38 cellular contexts compared by ENCODE assay signal in genomic region chr6:87938287-87938686, GRCh38.
"Had no signal": no experiment of that assay in that cellular context is flagged by ENCODE, and none has a peak within 500 bp of the region (broad histone marks: within the 10 kb centered on the region; RNA-seq: fewer than 3 reads in every experiment).

No MANE protein-coding gene starts in this region.

- H3K9me3 ChIP-seq: ascending aorta had no signal

- H3K9me3 Mint-ChIP-seq: activated CD4-positive, alpha-beta memory T cell treated with anti-CD3 and anti-CD28 coated beads for 36 hours; activated CD4-positive, alpha-beta T cell treated with anti-CD3 and anti-CD28 coated beads, Interleukin-2, amount 10 ng/mL, durations not matched to agents 24 days and 14 days; activated CD8-positive, alpha-beta T cell treated with anti-CD3 and anti-CD28 coated beads for 36 hours; activated naive CD4-positive, alpha-beta T cell treated with anti-CD3 and anti-CD28 coated beads, Interleukin-2, amount 10 ng/mL, durations not matched to agents 7 days and 5 days; activated naive CD4-positive, alpha-beta T cell treated with anti-CD3 and anti-CD28 coated beads, Interleukin-2, amount 50 U/mL, for 24 hours; activated naive CD8-positive, alpha-beta T cell treated with anti-CD3 and anti-CD28 coated beads, Interleukin-2, amount 10 ng/mL, durations not matched to agents 7 days and 5 days; activated naive CD8-positive, alpha-beta T cell treated with anti-CD3 and anti-CD28 coated beads, Interleukin-2, amount 50 U/mL, for 24 hours; activated T-cell treated with anti-CD3 and anti-CD28 coated beads, Interleukin-2, amount 50 U/mL, for 4 hours; activated T-cell treated with anti-CD3 and anti-CD28 coated beads, Interleukin-2, amount 50 U/mL, for 72 hours; activated T-helper 1 cell treated with anti-CD3 and anti-CD28 coated beads, Interleukin-12 subunit alpha, Interleukin-12 subunit beta, Interleukin-2, Interleukin-4 antibody, amounts not matched to agents 30 ng/mL and 10 ng/mL and 1 ng/mL, durations not matched to agents 14 hours and 24 hours and 36 hours; activated T-helper 17 cell treated with anti-CD3 and anti-CD28 coated beads, Interleukin-2, amount 50 U/mL, for 72 hours; central memory CD8-positive, alpha-beta T cell; T-helper 1 cell treated with Interleukin-12 subunit alpha and Interleukin-12 subunit beta and Interleukin-4 antibody, amounts not matched to agents 30 μg/mL and 1 μg/mL, for 36 hours; T-helper 2 cell treated with Interferon-gamma antibody and Interleukin-4, amounts not matched to agents 5 μg/mL and 100 μg/mL, for 36 hours had no signal

- FAIRE-seq: bronchial epithelial cell, TTC549 had no signal

- H3K36me3 ChIP-seq: ascending aorta, cardiac muscle cell had no signal

- H3K27ac Mint-ChIP-seq: activated CD4-positive, alpha-beta memory T cell treated with anti-CD3 and anti-CD28 coated beads for 36 hours; activated CD4-positive, alpha-beta T cell treated with anti-CD3 and anti-CD28 coated beads, Interleukin-2, amount 10 ng/mL, durations not matched to agents 24 days and 14 days; activated CD8-positive, alpha-beta T cell treated with anti-CD3 and anti-CD28 coated beads for 36 hours; activated naive CD4-positive, alpha-beta T cell treated with anti-CD3 and anti-CD28 coated beads, Interleukin-2, amount 10 ng/mL, durations not matched to agents 7 days and 5 days; activated naive CD4-positive, alpha-beta T cell treated with anti-CD3 and anti-CD28 coated beads, Interleukin-2, amount 50 U/mL, for 24 hours; activated naive CD8-positive, alpha-beta T cell; activated naive CD8-positive, alpha-beta T cell treated with anti-CD3 and anti-CD28 coated beads, Interleukin-2, amount 10 ng/mL, durations not matched to agents 7 days and 5 days; activated naive CD8-positive, alpha-beta T cell treated with anti-CD3 and anti-CD28 coated beads, Interleukin-2, amount 50 U/mL, for 24 hours; activated T-cell treated with anti-CD3 and anti-CD28 coated beads, Interleukin-2, amount 50 U/mL, for 72 hours; activated T-helper 1 cell treated with anti-CD3 and anti-CD28 coated beads, Interleukin-12 subunit alpha, Interleukin-12 subunit beta, Interleukin-2, Interleukin-4 antibody, amounts not matched to agents 30 ng/mL and 10 ng/mL and 1 ng/mL, durations not matched to agents 14 hours and 24 hours and 36 hours; activated T-helper 17 cell treated with anti-CD3 and anti-CD28 coated beads, Interleukin-2, amount 50 U/mL, for 72 hours; brain; T-helper 1 cell treated with Interleukin-12 subunit alpha and Interleukin-12 subunit beta and Interleukin-4 antibody, amounts not matched to agents 30 μg/mL and 1 μg/mL, for 36 hours; T-helper 2 cell treated with Interferon-gamma antibody and Interleukin-4, amounts not matched to agents 5 μg/mL and 100 μg/mL, for 36 hours had no signal

- H3K4me3 ChIP-seq: ascending aorta, cardiac muscle cell had no signal

- H3K27ac ChIP-seq: ascending aorta, cardiac muscle cell, VCaP had no signal

- H3K27me3 ChIP-seq: ascending aorta, cardiac muscle cell had no signal

- ATAC-seq: activated CD8-positive, alpha-beta T cell treated with anti-CD3 and anti-CD28 coated beads for 36 hours; activated naive CD8-positive, alpha-beta T cell treated with anti-CD3 and anti-CD28 coated beads, Interleukin-2, amount 50 U/mL, for 24 hours; activated T-cell treated with anti-CD3 and anti-CD28 coated beads, Interleukin-2, amount 50 U/mL, for 4 hours; activated T-cell treated with anti-CD3 and anti-CD28 coated beads, Interleukin-2, amount 50 U/mL, for 72 hours; activated T-helper 17 cell treated with anti-CD3 and anti-CD28 coated beads, Interleukin-2, amount 50 U/mL, for 72 hours had no signal

- H3K4me1 ChIP-seq: ascending aorta had no signal

- H3K36me3 Mint-ChIP-seq: activated CD4-positive, alpha-beta memory T cell treated with anti-CD3 and anti-CD28 coated beads for 36 hours; activated naive CD4-positive, alpha-beta T cell treated with anti-CD3 and anti-CD28 coated beads, Interleukin-2, amount 10 ng/mL, durations not matched to agents 7 days and 5 days; activated naive CD4-positive, alpha-beta T cell treated with anti-CD3 and anti-CD28 coated beads, Interleukin-2, amount 50 U/mL, for 24 hours; activated naive CD8-positive, alpha-beta T cell; activated naive CD8-positive, alpha-beta T cell treated with anti-CD3 and anti-CD28 coated beads, Interleukin-2, amount 10 ng/mL, durations not matched to agents 7 days and 5 days; brain had no signal

- DNase-seq: activated CD4-positive, alpha-beta memory T cell treated with anti-CD3 and anti-CD28 coated beads for 36 hours; activated CD4-positive, alpha-beta T cell treated with anti-CD3 and anti-CD28 coated beads for 4 hours; activated CD4-positive, alpha-beta T cell treated with anti-CD3 and anti-CD28 coated beads, Interleukin-2, amount 10 ng/mL, durations not matched to agents 24 days and 14 days; activated CD4-positive, alpha-beta T cell treated with anti-CD3 and anti-CD28 coated beads, Interleukin-2, amount 50 U/mL, for 1 hour; activated CD4-positive, alpha-beta T cell treated with anti-CD3 and anti-CD28 coated beads, Interleukin-2, amount 50 U/mL, for 4 hours; activated CD4-positive, CD25-positive, alpha-beta regulatory T cell treated with anti-CD3 and anti-CD28 coated beads, Interleukin-2, amount 50 U/mL, for 72 hours; activated CD8-positive, alpha-beta memory T cell treated with anti-CD3 and anti-CD28 coated beads, Interleukin-2, amount 50 U/mL, for 4 hours; activated CD8-positive, alpha-beta T cell treated with anti-CD3 and anti-CD28 coated beads for 36 hours; activated effector memory CD4-positive, alpha-beta T cell treated with anti-CD3 and anti-CD28 coated beads, Interleukin-2, amount 50 U/mL, for 16 hours; activated gamma-delta T cell treated with Interleukin-2 at 50 U/mL for 16 hours; activated naive CD4-positive, alpha-beta T cell; activated naive CD4-positive, alpha-beta T cell treated with anti-CD3 and anti-CD28 coated beads, Interleukin-2, amount 10 ng/mL, durations not matched to agents 7 days and 5 days; activated naive CD8-positive, alpha-beta T cell treated with anti-CD3 and anti-CD28 coated beads, Interleukin-2, amount 10 ng/mL, durations not matched to agents 7 days and 5 days; activated naive CD8-positive, alpha-beta T cell treated with anti-CD3 and anti-CD28 coated beads, Interleukin-2, amount 50 U/mL, for 24 hours; activated T-cell treated with anti-CD3 and anti-CD28 coated beads for 4 hours; activated T-cell treated with anti-CD3 and anti-CD28 coated beads, Interleukin-2, amount 50 U/mL, for 1 hour; activated T-cell treated with anti-CD3 and anti-CD28 coated beads, Interleukin-2, amount 50 U/mL, for 4 hours; activated T-cell treated with anti-CD3 and anti-CD28 coated beads, Interleukin-2, amount 50 U/mL, for 72 hours; amygdala; anterior cingulate cortex; caudate nucleus; cerebellar nuclear complex; T-helper 1 cell; T-helper 2 cell; T-helper 9 cell had no signal

- H3K4me1 Mint-ChIP-seq: activated CD4-positive, alpha-beta T cell treated with anti-CD3 and anti-CD28 coated beads, Interleukin-2, amount 10 ng/mL, durations not matched to agents 24 days and 14 days; activated naive CD4-positive, alpha-beta T cell treated with anti-CD3 and anti-CD28 coated beads, Interleukin-2, amount 10 ng/mL, durations not matched to agents 7 days and 5 days; activated naive CD4-positive, alpha-beta T cell treated with anti-CD3 and anti-CD28 coated beads, Interleukin-2, amount 50 U/mL, for 24 hours; activated naive CD8-positive, alpha-beta T cell treated with anti-CD3 and anti-CD28 coated beads, Interleukin-2, amount 10 ng/mL, durations not matched to agents 7 days and 5 days; activated naive CD8-positive, alpha-beta T cell treated with anti-CD3 and anti-CD28 coated beads, Interleukin-2, amount 50 U/mL, for 24 hours; activated T-helper 17 cell treated with anti-CD3 and anti-CD28 coated beads, Interleukin-2, amount 50 U/mL, for 72 hours; central memory CD8-positive, alpha-beta T cell had no signal

- H3K4me3 Mint-ChIP-seq: activated CD4-positive, alpha-beta memory T cell treated with anti-CD3 and anti-CD28 coated beads for 36 hours; activated CD4-positive, alpha-beta T cell treated with anti-CD3 and anti-CD28 coated beads, Interleukin-2, amount 10 ng/mL, durations not matched to agents 24 days and 14 days; activated CD8-positive, alpha-beta T cell treated with anti-CD3 and anti-CD28 coated beads for 36 hours; activated naive CD4-positive, alpha-beta T cell treated with anti-CD3 and anti-CD28 coated beads, Interleukin-2, amount 10 ng/mL, durations not matched to agents 7 days and 5 days; activated naive CD4-positive, alpha-beta T cell treated with anti-CD3 and anti-CD28 coated beads, Interleukin-2, amount 50 U/mL, for 24 hours; activated naive CD8-positive, alpha-beta T cell; activated naive CD8-positive, alpha-beta T cell treated with anti-CD3 and anti-CD28 coated beads, Interleukin-2, amount 10 ng/mL, durations not matched to agents 7 days and 5 days; activated naive CD8-positive, alpha-beta T cell treated with anti-CD3 and anti-CD28 coated beads, Interleukin-2, amount 50 U/mL, for 24 hours; activated T-cell treated with anti-CD3 and anti-CD28 coated beads, Interleukin-2, amount 50 U/mL, for 4 hours; activated T-cell treated with anti-CD3 and anti-CD28 coated beads, Interleukin-2, amount 50 U/mL, for 72 hours; activated T-helper 1 cell treated with anti-CD3 and anti-CD28 coated beads, Interleukin-12 subunit alpha, Interleukin-12 subunit beta, Interleukin-2, Interleukin-4 antibody, amounts not matched to agents 30 ng/mL and 10 ng/mL and 1 ng/mL, durations not matched to agents 14 hours and 24 hours and 36 hours; activated T-helper 17 cell treated with anti-CD3 and anti-CD28 coated beads, Interleukin-2, amount 50 U/mL, for 72 hours; brain; central memory CD8-positive, alpha-beta T cell; T-helper 1 cell treated with Interleukin-12 subunit alpha and Interleukin-12 subunit beta and Interleukin-4 antibody, amounts not matched to agents 30 μg/mL and 1 μg/mL, for 36 hours; T-helper 2 cell treated with Interferon-gamma antibody and Interleukin-4, amounts not matched to agents 5 μg/mL and 100 μg/mL, for 36 hours had no signal
